22 cellular contexts compared by ENCODE assay signal in the genomic region with DNA sequence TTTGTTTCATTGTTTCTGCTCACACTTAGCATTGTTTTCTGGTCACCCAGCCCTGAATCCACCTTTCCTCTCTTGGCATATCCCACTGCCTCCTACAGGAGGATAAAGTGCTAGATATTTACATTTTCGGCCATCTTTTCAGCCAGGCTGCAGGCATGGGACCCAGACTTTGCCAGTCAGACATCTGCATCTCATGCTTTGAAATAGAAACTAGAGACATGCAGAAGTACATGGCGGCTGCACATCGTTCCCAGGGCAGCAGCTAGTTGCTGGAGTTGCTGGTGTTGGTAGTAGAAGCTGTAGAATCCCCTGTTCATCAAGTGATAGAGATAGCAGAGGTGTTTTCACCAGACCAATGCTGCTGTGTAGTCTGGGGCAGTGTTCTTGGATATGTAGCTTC. TPM values are rescaled to one million over a fixed set of nuclear protein-coding genes. Genes with fewer than 3 reads are reported as not detected.
DNase-seq lines count a peak whose midpoint lies in the region; ATAC-seq and TF ChIP-seq lines count a peak whose summit lies in the region.
"Had no signal": no experiment of that assay in that cellular context is flagged by ENCODE, and none has a peak within 500 bp of the region (broad histone marks: within the 10 kb centered on the region; RNA-seq: fewer than 3 reads in every experiment).

No MANE protein-coding gene starts in this region.

- H3K18ac ChIP-seq in IMR-90 (ENCODE audit: low read depth, low read length) (peak overlapping the region; percentile 1; the same call in 1 of the 2 replicates), mesenchymal stem cell (ENCODE audit: low read depth in 1 of 2, low read length in 2 of 2) (no peak overlapping the region)

- intact Hi-C loops in IMR-90 (cut with micrococcal nuclease), result no loop called here
- intact Hi-C loops in activated T-helper 2 cell treated with anti-CD3 and anti-CD28 coated beads, Interferon-gamma antibody, Interleukin-2, Interleukin-4, amounts not matched to agents 10 μg/mL and 5 μg/mL and 100 μg/mL, durations not matched to agents 14 hours and 24 hours and 36 hours (cut with micrococcal nuclease), result loop anchor here (5.0 kb wide), 1 partner anchor 626 kb away; no protein-coding TSS in a partner anchor

- H3K4me2 ChIP-seq in IMR-90 (ENCODE audit: low read depth, low read length) (no peak overlapping the region), mesenchymal stem cell (ENCODE audit: low read length, poor library complexity, severe bottlenecking) (no peak overlapping the region)
- H3K4me2 ChIP-seq: BLaER1 had no signal

- H3K27ac Mint-ChIP-seq in activated T-cell treated with anti-CD3 and anti-CD28 coated beads, Interleukin-2, amount 50 U/mL, for 24 hours, result peak overlapping the region; percentile 59
- peak overlapping the region; percentile 77 for H3K27ac Mint-ChIP-seq in activated T-helper 2 cell treated with anti-CD3 and anti-CD28 coated beads, Interferon-gamma antibody, Interleukin-2, Interleukin-4, amounts not matched to agents 10 μg/mL and 5 μg/mL and 100 μg/mL, durations not matched to agents 14 hours and 24 hours and 36 hours
- peak overlapping the region; percentile 93 for H3K27ac Mint-ChIP-seq in stimulated activated memory B cell treated with anti-CD40 and anti-IgM and Interleukin-4, amounts not matched to agents 10 μg/mL and 1 μg/mL and 100 μg/mL, for 72 hours

- no peak for ATAC-seq in activated T-cell treated with anti-CD3 and anti-CD28 coated beads, Interleukin-2, amount 50 U/mL, for 4 hours
- ATAC-seq in IMR-90 (ENCODE audit: low read depth) (no peak), HG03342 (IDR thresholded peaks at IDR 0.05; ENCODE audit: unreplicated experiment) (no peak), GM21515 (IDR thresholded peaks at IDR 0.05; ENCODE audit: unreplicated experiment) (no peak)
- ATAC-seq in stimulated activated memory B cell treated with anti-CD40 and anti-IgM and Interleukin-4, amounts not matched to agents 10 μg/mL and 1 μg/mL and 100 μg/mL, for 72 hours, result no peak
- ATAC-seq: naive thymus-derived CD4-positive, alpha-beta T cell; right lobe of liver; Right ventricle myocardium inferior; stimulated activated naive CD8-positive, alpha-beta T cell treated with anti-CD3 and anti-CD28 coated beads, Interleukin-15, amount 100 ng/mL, for 72 hours; T-cell had no signal

- H2BK12ac ChIP-seq in mesenchymal stem cell (ENCODE audit: low read length in 2 of 2), result peak overlapping the region in 1 of 2 experiments; percentile 57

- no CpG with 5 or more reads among the region's 3 CpGs for whole genome bisulfite sequencing in IMR-90 (ENCODE audit: extremely low coverage in 2 of 2, insufficient read length in 1 of 2), 2 experiments
- 98% methylated on average over 3 of the region's 3 CpGs for WGBS in mesenchymal stem cell

- no peak overlapping the region for H2AK9ac ChIP-seq in IMR-90 (replicated peaks; ENCODE audit: low read depth, low read length, poor library complexity)

- H3K36me3 ChIP-seq in IMR-90 (ENCODE audit: control insufficient read depth, insufficient read depth, low read length) (peaks cover 16% of the 10 kb centered on the region), mesenchymal stem cell (ENCODE audit: control insufficient read depth in 1 of 2, insufficient read depth in 2 of 2, low read depth in 1 of 2, low read length in 2 of 2) (peaks cover 0 to 17% of the 10 kb centered on the region in 2 experiments)
- H3K36me3 ChIP-seq: breast epithelium, ovary, right lobe of liver had no signal

- in situ Hi-C loops in IMR-90 (cut with MboI; ENCODE audit: low sequenced_read_pairs), result no loop called here

- peak overlapping the region in 1 of 2 experiments; percentile 50; a peak in 1 of 4 replicates for H4K8ac ChIP-seq in IMR-90 (ENCODE audit: low read depth in 2 of 2, low read length in 2 of 2)
- no peak overlapping the region for H4K8ac ChIP-seq in mesenchymal stem cell (ENCODE audit: low read length)

- H3K9me3 ChIP-seq in IMR-90 (ENCODE audit: control insufficient read depth, insufficient read depth, low read length) (no peaks in the 10 kb centered on the region), mesenchymal stem cell (ENCODE audit: control insufficient read depth, low read length) (no peaks in the 10 kb centered on the region)
- H3K9me3 ChIP-seq: adrenal gland, BLaER1, breast epithelium, ovary, right lobe of liver had no signal

- H2BK5ac ChIP-seq in IMR-90 (ENCODE audit: low read depth, low read length, poor library complexity, severe bottlenecking) (peak overlapping the region; percentile 9), mesenchymal stem cell (ENCODE audit: low read depth, low read length, poor library complexity, severe bottlenecking) (no peak overlapping the region)

- H3K27ac ChIP-seq in IMR-90 (ENCODE audit: insufficient read depth, low read length) (peak overlapping the region; percentile 20; the same call in 1 of the 2 replicates), mesenchymal stem cell (ENCODE audit: low read length, poor library complexity, severe bottlenecking) (no peak overlapping the region)
- H3K27ac ChIP-seq: BLaER1, breast epithelium, right lobe of liver had no signal

- H2AK5ac ChIP-seq in IMR-90 (ENCODE audit: low read depth, low read length) (peak overlapping the region; percentile 54; the same call in 1 of the 2 replicates), mesenchymal stem cell (ENCODE audit: low read length, severe bottlenecking) (no peak overlapping the region)

- CTCF ChIA-PET in IMR-90 (lab: Yijun Ruan, JAX), result no interaction called here

- H3K23ac ChIP-seq in IMR-90 (ENCODE audit: low read depth, low read length) (peak overlapping the region; percentile 26; the same call in 1 of the 2 replicates), mesenchymal stem cell (ENCODE audit: low read length in 2 of 2) (no peak overlapping the region)

- H3K27me3 ChIP-seq in IMR-90 (ENCODE audit: control insufficient read depth, insufficient read depth, low read length) (no peaks in the 10 kb centered on the region), mesenchymal stem cell (ENCODE audit: control insufficient read depth in 1 of 2, insufficient read depth in 1 of 2, low read length in 2 of 2) (no peaks in the 10 kb centered on the region)
- H3K27me3 ChIP-seq: adrenal gland, BLaER1, breast epithelium, ovary, right lobe of liver had no signal

- peak overlapping the region; percentile 48; the same call in 1 of the 2 replicates for H2BK20ac ChIP-seq in IMR-90 (ENCODE audit: low read depth, low read length)

- no peak for TF ChIP-seq CTCF in IMR-90 (conservative IDR thresholded peaks at IDR 0.05; ENCODE audit: low read depth, low read length)

- POLR2A ChIA-PET in IMR-90 (lab: Charles Lee; ENCODE audit: unreplicated experiment), result no interaction called here

- H3K36me3 Mint-ChIP-seq in activated T-cell treated with anti-CD3 and anti-CD28 coated beads, Interleukin-2, amount 50 U/mL, for 24 hours (ENCODE audit: low read depth), result peaks cover 50% of the 10 kb centered on the region
- H3K36me3 Mint-ChIP-seq in activated T-cell treated with anti-CD3 and anti-CD28 coated beads, Interleukin-2, amount 50 U/mL, for 4 hours (ENCODE audit: insufficient read depth), result peaks cover 23% of the 10 kb centered on the region
- H3K36me3 Mint-ChIP-seq in activated T-helper 2 cell treated with anti-CD3 and anti-CD28 coated beads, Interferon-gamma antibody, Interleukin-2, Interleukin-4, amounts not matched to agents 10 μg/mL and 5 μg/mL and 100 μg/mL, durations not matched to agents 14 hours and 24 hours and 36 hours (ENCODE audit: low read depth), result peaks cover 66% of the 10 kb centered on the region
- peaks cover 38% of the 10 kb centered on the region for H3K36me3 Mint-ChIP-seq in stimulated activated memory B cell treated with anti-CD40 and anti-IgM and Interleukin-4, amounts not matched to agents 10 μg/mL and 1 μg/mL and 100 μg/mL, for 72 hours

- H2BK15ac ChIP-seq in IMR-90 (ENCODE audit: low read depth, low read length) (peak overlapping the region; percentile 18; the same call in 2 of the 3 replicates), mesenchymal stem cell (ENCODE audit: low read depth, poor library complexity, severe bottlenecking) (no peak overlapping the region)

- H3K4ac ChIP-seq in IMR-90 (ENCODE audit: low read depth, low read length), result peak overlapping the region; percentile 52
- peak overlapping the region in 1 of 2 experiments; percentile 58 for H3K4ac ChIP-seq in mesenchymal stem cell (ENCODE audit: low read depth in 1 of 2, low read length in 2 of 2)

- peaks cover 50 to 80% of the 10 kb centered on the region in 2 experiments for H3K79me1 ChIP-seq in IMR-90 (ENCODE audit: low read depth in 1 of 2, low read length in 2 of 2)
- H3K79me1 ChIP-seq in mesenchymal stem cell (replicated peaks; ENCODE audit: low read length, poor library complexity, severe bottlenecking), result peaks cover 31% of the 10 kb centered on the region

- H3K14ac ChIP-seq in IMR-90 (replicated peaks; ENCODE audit: low read depth, low read length) (no peak overlapping the region; the same call in 1 of the 2 replicates), mesenchymal stem cell (ENCODE audit: low read length in 2 of 2) (no peak overlapping the region)

- no TSS peak for BruUV-seq in IMR-90 (replicated peaks; lab: Mats Ljungman, UMichigan)

- H3K56ac ChIP-seq in IMR-90 (ENCODE audit: extremely low read depth, insufficient read depth, low read length), result no peak overlapping the region

- H3K4me3 ChIP-seq in IMR-90 (ENCODE audit: insufficient read depth, low read depth, low read length) (no peak overlapping the region), mesenchymal stem cell (ENCODE audit: insufficient read depth in 1 of 2, low read depth in 1 of 2, low read length in 2 of 2) (no peak overlapping the region)
- H3K4me3 ChIP-seq: adrenal gland, BLaER1, breast epithelium, ovary, right lobe of liver had no signal

- peaks cover 23% of the 10 kb centered on the region for H3K9me1 ChIP-seq in IMR-90 (ENCODE audit: insufficient read depth, low read length)

- H4K5ac ChIP-seq in IMR-90 (ENCODE audit: low read depth, low read length), result peak overlapping the region; percentile 3

- H2BK120ac ChIP-seq in IMR-90 (ENCODE audit: low read depth, low read length) (peak overlapping the region; percentile 28; the same call in 1 of the 2 replicates), mesenchymal stem cell (ENCODE audit: low read depth, low read length) (no peak overlapping the region)

- no peak for TF ChIP-seq POLR2A in IMR-90 (IDR thresholded peaks at IDR 0.05; ENCODE audit: low read depth, low read length)

- H4K91ac ChIP-seq in IMR-90 (ENCODE audit: insufficient read depth, low read depth, low read length) (no peak overlapping the region), mesenchymal stem cell (ENCODE audit: low read length) (no peak overlapping the region)

- H3K9me3 Mint-ChIP-seq in activated T-cell treated with anti-CD3 and anti-CD28 coated beads, Interleukin-2, amount 50 U/mL, for 24 hours, result no peaks in the 10 kb centered on the region
- H3K9me3 Mint-ChIP-seq in activated T-cell treated with anti-CD3 and anti-CD28 coated beads, Interleukin-2, amount 50 U/mL, for 4 hours, result no peaks in the 10 kb centered on the region
- H3K9me3 Mint-ChIP-seq in activated T-helper 2 cell treated with anti-CD3 and anti-CD28 coated beads, Interferon-gamma antibody, Interleukin-2, Interleukin-4, amounts not matched to agents 10 μg/mL and 5 μg/mL and 100 μg/mL, durations not matched to agents 14 hours and 24 hours and 36 hours, result no peaks in the 10 kb centered on the region
- H3K9me3 Mint-ChIP-seq in stimulated activated memory B cell treated with anti-CD40 and anti-IgM and Interleukin-4, amounts not matched to agents 10 μg/mL and 1 μg/mL and 100 μg/mL, for 72 hours, result no peaks in the 10 kb centered on the region
- H3K9me3 Mint-ChIP-seq: naive thymus-derived CD4-positive, alpha-beta T cell; stimulated activated naive CD8-positive, alpha-beta T cell treated with anti-CD3 and anti-CD28 coated beads, Interleukin-15, amount 100 ng/mL, for 72 hours; T-cell had no signal

- no peaks in the 10 kb centered on the region for H3K27me3 Mint-ChIP-seq in activated T-cell treated with anti-CD3 and anti-CD28 coated beads, Interleukin-2, amount 50 U/mL, for 24 hours
- H3K27me3 Mint-ChIP-seq in activated T-cell treated with anti-CD3 and anti-CD28 coated beads, Interleukin-2, amount 50 U/mL, for 4 hours (ENCODE audit: low read depth), result no peaks in the 10 kb centered on the region
- no peaks in the 10 kb centered on the region for H3K27me3 Mint-ChIP-seq in activated T-helper 2 cell treated with anti-CD3 and anti-CD28 coated beads, Interferon-gamma antibody, Interleukin-2, Interleukin-4, amounts not matched to agents 10 μg/mL and 5 μg/mL and 100 μg/mL, durations not matched to agents 14 hours and 24 hours and 36 hours (ENCODE audit: low read depth)
- no peaks in the 10 kb centered on the region for H3K27me3 Mint-ChIP-seq in stimulated activated memory B cell treated with anti-CD40 and anti-IgM and Interleukin-4, amounts not matched to agents 10 μg/mL and 1 μg/mL and 100 μg/mL, for 72 hours
- H3K27me3 Mint-ChIP-seq: naive thymus-derived CD4-positive, alpha-beta T cell; stimulated activated naive CD8-positive, alpha-beta T cell treated with anti-CD3 and anti-CD28 coated beads, Interleukin-15, amount 100 ng/mL, for 72 hours; T-cell had no signal

- no peak overlapping the region for H3K4me3 Mint-ChIP-seq in activated T-cell treated with anti-CD3 and anti-CD28 coated beads, Interleukin-2, amount 50 U/mL, for 24 hours
- H3K4me3 Mint-ChIP-seq in activated T-cell treated with anti-CD3 and anti-CD28 coated beads, Interleukin-2, amount 50 U/mL, for 4 hours, result no peak overlapping the region
- H3K4me3 Mint-ChIP-seq in activated T-helper 2 cell treated with anti-CD3 and anti-CD28 coated beads, Interferon-gamma antibody, Interleukin-2, Interleukin-4, amounts not matched to agents 10 μg/mL and 5 μg/mL and 100 μg/mL, durations not matched to agents 14 hours and 24 hours and 36 hours (ENCODE audit: low read depth), result no peak overlapping the region
- peak overlapping the region; percentile 67 for H3K4me3 Mint-ChIP-seq in stimulated activated memory B cell treated with anti-CD40 and anti-IgM and Interleukin-4, amounts not matched to agents 10 μg/mL and 1 μg/mL and 100 μg/mL, for 72 hours
- H3K4me3 Mint-ChIP-seq: naive thymus-derived CD4-positive, alpha-beta T cell; T-cell had no signal

- H4K20me1 ChIP-seq in IMR-90 (ENCODE audit: insufficient read depth, low read length), result no peaks in the 10 kb centered on the region; the same call in 1 of the 2 replicates
- H4K20me1 ChIP-seq: BLaER1 had no signal

- H2AFZ ChIP-seq in IMR-90 (replicated peaks; ENCODE audit: low read length, poor library complexity) (no peak overlapping the region), mesenchymal stem cell (ENCODE audit: low read depth, low read length) (no peak overlapping the region)

- peaks cover 87% of the 10 kb centered on the region for H3K4me1 Mint-ChIP-seq in activated T-cell treated with anti-CD3 and anti-CD28 coated beads, Interleukin-2, amount 50 U/mL, for 24 hours (ENCODE audit: low read depth)
- H3K4me1 Mint-ChIP-seq in activated T-cell treated with anti-CD3 and anti-CD28 coated beads, Interleukin-2, amount 50 U/mL, for 4 hours (ENCODE audit: low read depth), result peaks cover 70% of the 10 kb centered on the region
- peaks cover 75% of the 10 kb centered on the region for H3K4me1 Mint-ChIP-seq in activated T-helper 2 cell treated with anti-CD3 and anti-CD28 coated beads, Interferon-gamma antibody, Interleukin-2, Interleukin-4, amounts not matched to agents 10 μg/mL and 5 μg/mL and 100 μg/mL, durations not matched to agents 14 hours and 24 hours and 36 hours (ENCODE audit: low read depth)
- peaks cover 62% of the 10 kb centered on the region for H3K4me1 Mint-ChIP-seq in stimulated activated memory B cell treated with anti-CD40 and anti-IgM and Interleukin-4, amounts not matched to agents 10 μg/mL and 1 μg/mL and 100 μg/mL, for 72 hours

- no peak for DNase-seq in activated T-cell treated with anti-CD3 and anti-CD28 coated beads, Interleukin-2, amount 50 U/mL, for 24 hours
- DNase-seq in activated T-cell treated with anti-CD3 and anti-CD28 coated beads, Interleukin-2, amount 50 U/mL, for 4 hours, result no peak
- DNase-seq in IMR-90 (no peak), mesenchymal stem cell (no peak)
- no peak for DNase-seq in activated T-helper 2 cell treated with anti-CD3 and anti-CD28 coated beads, Interferon-gamma antibody, Interleukin-2, Interleukin-4, amounts not matched to agents 10 μg/mL and 5 μg/mL and 100 μg/mL, durations not matched to agents 14 hours and 24 hours and 36 hours (ENCODE audit: low spot score)
- DNase-seq: adrenal gland; dermis blood vessel endothelial cell; mammary epithelial cell; naive thymus-derived CD4-positive, alpha-beta T cell; NCI-H1092 treated with DMSO at 0.1 percent for 48 hours; NCI-H2029 treated with DMSO at 0.1 percent for 48 hours; NCI-H510A; ovary; right lobe of liver; stimulated activated naive CD8-positive, alpha-beta T cell treated with anti-CD3 and anti-CD28 coated beads, Interleukin-15, amount 100 ng/mL, for 72 hours; T-cell had no signal

- dilution Hi-C loops in IMR-90 (cut with HindIII; ENCODE audit: low sequenced_read_pairs, unreplicated experiment), result no loop called here

- H3K9ac ChIP-seq in IMR-90 (ENCODE audit: low read depth, low read length) (no peak overlapping the region), mesenchymal stem cell (ENCODE audit: low read length) (no peak overlapping the region)
- H3K9ac ChIP-seq: BLaER1 had no signal

- H3K4me1 ChIP-seq in IMR-90 (ENCODE audit: control insufficient read depth, insufficient read depth, low read length) (peaks cover 36% of the 10 kb centered on the region), mesenchymal stem cell (ENCODE audit: control insufficient read depth, insufficient read depth, low read depth, low read length) (peaks cover 2% of the 10 kb centered on the region)
- H3K4me1 ChIP-seq: breast epithelium had no signal

- no peak for TF ChIP-seq RAD21 in IMR-90 (IDR thresholded peaks at IDR 0.05; ENCODE audit: low read length)

RNA-seq across cellular contexts. Expression of gene STAMBPL1, which starts 18.7 kb away (rescaled TPM):
- total RNA-seq in activated T-cell treated with anti-CD3 and anti-CD28 coated beads, Interleukin-2, amount 50 U/mL, for 4 hours, result 10 to 100 TPM; 15.1 to 24.7 (median 19.4) TPM
- 28.1 and 32.8 TPM in 2 replicates for total RNA-seq in IMR-90 (2012; rRNA removed)
- polyA plus RNA-seq in IMR-90 (2012; rRNA removed), result 26.8 and 30.6 TPM in 2 replicates
- 10.8 and 17.7 TPM in 2 replicates for polyA plus RNA-seq in IMR-90 (2012; cell fraction: cytosol; rRNA removed)
- 41.6 and 41.8 TPM in 2 replicates for polyA plus RNA-seq in IMR-90 (2012; cell fraction: nucleus; rRNA removed; ENCODE audit: low replicate concordance)
- 44.2 and 47.2 TPM in 2 replicates for total RNA-seq in activated T-helper 2 cell treated with anti-CD3 and anti-CD28 coated beads, Interferon-gamma antibody, Interleukin-2, Interleukin-4, amounts not matched to agents 10 μg/mL and 5 μg/mL and 100 μg/mL, durations not matched to agents 14 hours and 24 hours and 36 hours
- 8.3 TPM for polyA plus RNA-seq in mesenchymal stem cell (2013, experiment 1 of 2)
- polyA plus RNA-seq in mesenchymal stem cell (2013, experiment 2 of 2), result 9.1 TPM

RNA-seq across cellular contexts. Expression of gene ANKRD22, which starts 47.1 kb away (rescaled TPM):
- total RNA-seq in activated T-cell treated with anti-CD3 and anti-CD28 coated beads, Interleukin-2, amount 50 U/mL, for 4 hours, result under 1 TPM in 1 of 3 donors, not detected in 2; 0.24 TPM
- not detected in 2 replicates for total RNA-seq in IMR-90 (2012; rRNA removed)
- polyA plus RNA-seq in IMR-90 (2012; rRNA removed), result not detected in 2 replicates
- polyA plus RNA-seq in IMR-90 (2012; cell fraction: cytosol; rRNA removed), result not detected in 2 replicates
- polyA plus RNA-seq in IMR-90 (2012; cell fraction: nucleus; rRNA removed; ENCODE audit: low replicate concordance), result not detected in 2 replicates
- total RNA-seq in activated T-helper 2 cell treated with anti-CD3 and anti-CD28 coated beads, Interferon-gamma antibody, Interleukin-2, Interleukin-4, amounts not matched to agents 10 μg/mL and 5 μg/mL and 100 μg/mL, durations not matched to agents 14 hours and 24 hours and 36 hours, result not detected in 2 replicates
- polyA plus RNA-seq in mesenchymal stem cell (2013, experiment 1 of 2), result not detected
- 0.04 TPM for polyA plus RNA-seq in mesenchymal stem cell (2013, experiment 2 of 2)
- total RNA-seq: dermis blood vessel endothelial cell, Right ventricle myocardium inferior, T-cell had no signal

RNA-seq across cellular contexts. Expression of gene ACTA2, which starts 53.8 kb away (rescaled TPM):
- total RNA-seq in activated T-cell treated with anti-CD3 and anti-CD28 coated beads, Interleukin-2, amount 50 U/mL, for 4 hours, result 1 to 10 TPM; 2.6 to 4.1 (median 2.6) TPM
- total RNA-seq in IMR-90 (2012; rRNA removed), result 757 and 978 TPM in 2 replicates
- 1,117 and 1,235 TPM in 2 replicates for polyA plus RNA-seq in IMR-90 (2012; rRNA removed)
- polyA plus RNA-seq in IMR-90 (2012; cell fraction: cytosol; rRNA removed), result 948 and 1,147 TPM in 2 replicates
- 396 and 625 TPM in 2 replicates for polyA plus RNA-seq in IMR-90 (2012; cell fraction: nucleus; rRNA removed; ENCODE audit: low replicate concordance)
- total RNA-seq in activated T-helper 2 cell treated with anti-CD3 and anti-CD28 coated beads, Interferon-gamma antibody, Interleukin-2, Interleukin-4, amounts not matched to agents 10 μg/mL and 5 μg/mL and 100 μg/mL, durations not matched to agents 14 hours and 24 hours and 36 hours, result 11.3 and 11.9 TPM in 2 replicates
- 390 TPM for polyA plus RNA-seq in mesenchymal stem cell (2013, experiment 1 of 2)
- polyA plus RNA-seq in mesenchymal stem cell (2013, experiment 2 of 2), result 385 TPM

Comparison
In these comparisons a context has a peak if more than half of its experiments do, and no peak if none do; other contexts are left out.
1. RNA of gene ACTA2, which starts 53.8 kb away (total RNA-seq): 757 to 978 TPM in IMR-90; 11.3 to 11.9 TPM in activated T-helper 2 cell treated with anti-CD3 and anti-CD28 coated beads, Interferon-gamma antibody, Interleukin-2, Interleukin-4, amounts not matched to agents 10 μg/mL and 5 μg/mL and 100 μg/mL, durations not matched to agents 14 hours and 24 hours and 36 hours and 2.6 to 4.1 TPM in activated T-cell treated with anti-CD3 and anti-CD28 coated beads, Interleukin-2, amount 50 U/mL, for 4 hours; every median in the first group is over 10 times any median in the second.
2. Peak in every context shown above with its lines, with median percentiles within 50 percentile points of each other: H3K27ac Mint-ChIP-seq.